Comparison of ENCODE assay signal across 8 cellular contexts in genomic region chr5:126499742-126500396, GRCh38.
A peak's percentile ranks its signal among the peaks of the same experiment; 100 is the strongest.
DNase-seq lines count a peak whose midpoint lies in the region; ATAC-seq and TF ChIP-seq lines count a peak whose summit lies in the region.

No MANE protein-coding gene starts in this region.

- DNase-seq in BE2C (no peak), SIG-M5 treated with dmso at 0.1 percent for 504 hours (lab: John Stamatoyannopoulos, UW; ENCODE audit: unreplicated experiment) (peak; percentile 33), fibroblast of pulmonary artery (ENCODE audit: low read depth) (peak; percentile 39), thyroid gland (no peak)

- 93 to 95% methylated on average over 4 of the region's 4 CpGs for WGBS in thyroid gland, 2 donors

- TF ChIP-seq CTCF in BE2C (IDR thresholded peaks at IDR 0.05; ENCODE audit: low read depth, low read length) (peak; percentile 69), fibroblast of pulmonary artery (IDR thresholded peaks at IDR 0.05; ENCODE audit: low read length, missing control alignments) (peak; percentile 60), thyroid gland (IDR thresholded peaks at IDR 0.05) (peak in 5 of 6 experiments; percentile 20 to 53 (median 50))

- TF ChIP-seq POLR2A in thyroid gland (IDR thresholded peaks at IDR 0.05), result no peak

- no peaks in the 10 kb centered on the region for H3K27me3 ChIP-seq in BE2C
- H3K27me3 ChIP-seq in thyroid gland, result no peaks in the 10 kb centered on the region

- H3K27ac ChIP-seq in thyroid gland, result peak overlapping the region in 1 of 3 donors; percentile 27

- H3K9me3 ChIP-seq in BE2C, result no peaks in the 10 kb centered on the region
- H3K9me3 ChIP-seq in thyroid gland, result no peaks in the 10 kb centered on the region

- no peaks in the 10 kb centered on the region for H3K4me1 ChIP-seq in BE2C
- peaks cover 20 to 24% of the 10 kb centered on the region in 2 donors for H3K4me1 ChIP-seq in thyroid gland

- H3K36me3 ChIP-seq in BE2C (no peaks in the 10 kb centered on the region), thyroid gland (no peaks in the 10 kb centered on the region)

- intact Hi-C loops in thyroid gland (cut with DNase I), result no loop called here

- no peak overlapping the region for H3K4me3 ChIP-seq in BE2C (ENCODE audit: low read depth, low read length)
- H3K4me3 ChIP-seq in fibroblast of pulmonary artery (replicated peaks; ENCODE audit: low read depth, low read length), result no peak overlapping the region
- H3K4me3 ChIP-seq in thyroid gland (replicated peaks in 1 of 3), result no peak overlapping the region

- peak; percentile 54 for ATAC-seq in GM18858 (IDR thresholded peaks at IDR 0.05; ENCODE audit: unreplicated experiment)
- ATAC-seq in HG03135 (IDR thresholded peaks at IDR 0.05; ENCODE audit: unreplicated experiment), result peak; percentile 82
- ATAC-seq in HG02763 (IDR thresholded peaks at IDR 0.05; ENCODE audit: unreplicated experiment), result no peak
- ATAC-seq in GM21367 (IDR thresholded peaks at IDR 0.05; ENCODE audit: unreplicated experiment), result no peak

Comparison
In these comparisons a context has a peak if more than half of its experiments do, and no peak if none do; other contexts are left out.
1. DNase-seq: peak in SIG-M5 treated with dmso at 0.1 percent for 504 hours (single experiment) and fibroblast of pulmonary artery (single experiment); none in BE2C (single experiment) and thyroid gland (0 of 2).
2. ATAC-seq: peak in GM18858 (single experiment) and HG03135 (single experiment); none in HG02763 (single experiment) and GM21367 (single experiment).
3. Peak in every context shown above with its lines, with median percentiles within 50 percentile points of each other: CTCF ChIP-seq.